18 cellular contexts compared by ENCODE assay signal in the genomic region with DNA sequence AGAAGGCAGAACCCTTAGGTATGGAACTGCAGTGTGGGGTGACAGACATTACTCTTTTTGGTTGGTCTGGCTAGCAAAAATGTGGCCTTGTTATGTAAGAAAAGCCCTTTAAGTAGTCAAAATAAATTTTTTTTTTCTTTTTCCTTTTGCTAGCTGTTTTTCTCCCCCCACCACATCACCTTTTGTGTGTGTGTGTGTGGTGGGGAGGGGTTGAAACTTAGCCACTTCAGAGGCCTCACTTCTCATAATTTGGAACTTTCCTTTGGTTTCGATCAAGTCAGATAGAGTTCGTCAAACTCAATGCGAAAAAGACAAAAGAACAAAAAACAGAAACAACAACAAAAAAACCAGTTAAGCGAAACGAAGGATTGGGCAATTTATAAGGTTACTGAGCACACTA. TPM values are rescaled to one million over a fixed set of nuclear protein-coding genes. Genes with fewer than 3 reads are reported as not detected.
DNase-seq lines count a peak whose midpoint lies in the region; ATAC-seq and TF ChIP-seq lines count a peak whose summit lies in the region.
"Had no signal": no experiment of that assay in that cellular context is flagged by ENCODE, and none has a peak within 500 bp of the region (broad histone marks: within the 10 kb centered on the region; RNA-seq: fewer than 3 reads in every experiment).

No MANE protein-coding gene starts in this region.

- no peak overlapping the region for H2BK120ac ChIP-seq in neuronal stem cell (ENCODE audit: low read depth, low read length)

- H3K79me2 ChIP-seq in Loucy (ENCODE audit: insufficient read depth, low read length): peaks cover 14% of the 10 kb centered on the region

- H3F3A ChIP-seq in Loucy (ENCODE audit: low read depth): peaks cover 3% of the 10 kb centered on the region; the same call in 1 of the 2 replicates

- H3K4me1 ChIP-seq in Loucy (ENCODE audit: insufficient read depth, low read length, poor library complexity, severe bottlenecking): peaks cover 43% of the 10 kb centered on the region
- H3K4me1 ChIP-seq in neuronal stem cell (ENCODE audit: control insufficient read depth in 2 of 2, insufficient read depth in 1 of 2, low read depth in 1 of 2, low read length in 2 of 2): peaks cover 0 to 23% of the 10 kb centered on the region in 2 donors

- no peak overlapping the region for H3K27ac ChIP-seq in neuronal stem cell (replicated peaks; ENCODE audit: low read length)
- H3K27ac ChIP-seq: A549, thoracic aorta had no signal

- H3K9me3 Mint-ChIP-seq in activated CD8-positive, alpha-beta memory T cell treated with anti-CD3 and anti-CD28 coated beads, Interleukin-2, amount 10 ng/mL, durations not matched to agents 7 days and 5 days (ENCODE audit: low read depth): no peaks in the 10 kb centered on the region
- H3K9me3 Mint-ChIP-seq: activated B cell treated with CpG ODN at 0.5 μM for 24 hours had no signal

- H3K27me3 ChIP-seq in Loucy (ENCODE audit: insufficient read depth, low read length, poor library complexity, severe bottlenecking): no peaks in the 10 kb centered on the region
- H3K27me3 ChIP-seq in neuronal stem cell (ENCODE audit: control insufficient read depth in 3 of 3, insufficient read depth in 3 of 3, low read depth in 1 of 3, low read length in 3 of 3): no peaks in the 10 kb centered on the region

- peaks cover 7% of the 10 kb centered on the region for H3K36me3 Mint-ChIP-seq in activated CD8-positive, alpha-beta memory T cell treated with anti-CD3 and anti-CD28 coated beads, Interleukin-2, amount 10 ng/mL, durations not matched to agents 7 days and 5 days

- CTCF ChIA-PET in activated CD8-positive, alpha-beta memory T cell treated with anti-CD3 and anti-CD28 coated beads, Interleukin-2, amount 10 ng/mL, durations not matched to agents 7 days and 5 days (lab: Charles Lee): interaction anchor here (1.7 to 5.3 kb wide), 3 partner anchors 13 to 176 kb away, joined by 4 to 30 read pairs (median 5); no protein-coding TSS in a partner anchor

- H2AK5ac ChIP-seq in neuronal stem cell (ENCODE audit: low read depth, low read length): no peak overlapping the region

- H3K27me3 Mint-ChIP-seq in activated CD8-positive, alpha-beta memory T cell treated with anti-CD3 and anti-CD28 coated beads, Interleukin-2, amount 10 ng/mL, durations not matched to agents 7 days and 5 days: no peaks in the 10 kb centered on the region

- peaks cover 18% of the 10 kb centered on the region for H4K20me1 ChIP-seq in Loucy (ENCODE audit: insufficient read depth, low read length, poor library complexity, severe bottlenecking)

- peaks cover 2% of the 10 kb centered on the region for H3K79me1 ChIP-seq in neuronal stem cell (ENCODE audit: low read depth, low read length)

- H4K91ac ChIP-seq in neuronal stem cell (ENCODE audit: low read depth, low read length, poor library complexity): no peak overlapping the region

- H3K4me3 Mint-ChIP-seq in activated CD8-positive, alpha-beta memory T cell treated with anti-CD3 and anti-CD28 coated beads, Interleukin-2, amount 10 ng/mL, durations not matched to agents 7 days and 5 days: peak overlapping the region; percentile 18

- H2BK12ac ChIP-seq in neuronal stem cell (ENCODE audit: low read length): no peak overlapping the region

- ATAC-seq in activated CD8-positive, alpha-beta memory T cell treated with anti-CD3 and anti-CD28 coated beads, Interleukin-2, amount 10 ng/mL, durations not matched to agents 7 days and 5 days: no peak
- ATAC-seq in HG03378 (IDR thresholded peaks at IDR 0.05; ENCODE audit: unreplicated experiment): no peak
- ATAC-seq in HG02884 (IDR thresholded peaks at IDR 0.05; ENCODE audit: unreplicated experiment): no peak
- no peak for ATAC-seq in GM18861 (IDR thresholded peaks at IDR 0.05; ENCODE audit: unreplicated experiment)
- ATAC-seq: A549, left lobe of liver had no signal

- peaks cover 42% of the 10 kb centered on the region for H3K4me1 Mint-ChIP-seq in activated CD8-positive, alpha-beta memory T cell treated with anti-CD3 and anti-CD28 coated beads, Interleukin-2, amount 10 ng/mL, durations not matched to agents 7 days and 5 days

- no peak overlapping the region for H3K4ac ChIP-seq in neuronal stem cell (ENCODE audit: low read length)

- H2BK5ac ChIP-seq in neuronal stem cell (ENCODE audit: low read length): no peak overlapping the region

- no peak for TF ChIP-seq CTCF in Loucy (conservative IDR thresholded peaks at IDR 0.05; ENCODE audit: low read length)

- H3K14ac ChIP-seq in neuronal stem cell (ENCODE audit: low read length): no peak overlapping the region

- H3K23ac ChIP-seq in neuronal stem cell (ENCODE audit: low read depth, low read length, poor library complexity): no peak overlapping the region

- H4K8ac ChIP-seq in neuronal stem cell (ENCODE audit: low read depth, low read length): no peak overlapping the region

- H2AFZ ChIP-seq in Loucy (ENCODE audit: low read length) (0 out of 2 replicates have a peak overlapping the region, but pooled peaks have one; percentile 36), neuronal stem cell (ENCODE audit: low read length) (peak overlapping the region; percentile 54)

- no peaks in the 10 kb centered on the region for H3K9me2 ChIP-seq in Loucy (replicated peaks; ENCODE audit: low read depth, low read length)

- no peak overlapping the region for H2BK15ac ChIP-seq in neuronal stem cell (ENCODE audit: low read length)

- no peak for DNase-seq in activated CD8-positive, alpha-beta memory T cell treated with anti-CD3 and anti-CD28 coated beads, Interleukin-2, amount 10 ng/mL, durations not matched to agents 7 days and 5 days
- DNase-seq in activated CD8-positive, alpha-beta memory T cell treated with anti-CD3 and anti-CD28 coated beads, Interleukin-2, amount 50 U/mL, for 48 hours: no peak
- peak; percentile 69 for DNase-seq in central memory CD4-positive, alpha-beta T cell
- DNase-seq in neuronal stem cell (ENCODE audit: low spot score): no peak
- DNase-seq: activated B cell treated with CpG ODN at 0.5 μM for 24 hours; activated gamma-delta T cell treated with Interleukin-2 at 50 U/mL for 16 hours; effector CD4-positive, alpha-beta T cell; NCI-H1694; retina had no signal

- H3K9ac ChIP-seq in Loucy (ENCODE audit: low read depth, low read length, poor library complexity, severe bottlenecking) (no peak overlapping the region), neuronal stem cell (ENCODE audit: low read depth, low read length, poor library complexity) (no peak overlapping the region)

- no peak overlapping the region for H3K4me2 ChIP-seq in Loucy (ENCODE audit: low read depth, low read length, poor library complexity, severe bottlenecking)
- H3K4me2 ChIP-seq in neuronal stem cell (ENCODE audit: insufficient read depth, low read length, poor library complexity, severe bottlenecking): no peak overlapping the region
- H3K4me2 ChIP-seq: A549 had no signal

- H3K4me3 ChIP-seq in Loucy (ENCODE audit: low read length, poor library complexity, severe bottlenecking): no peak overlapping the region
- H3K4me3 ChIP-seq in neuronal stem cell (ENCODE audit: low read length in 2 of 2): no peak overlapping the region
- H3K4me3 ChIP-seq: A549, thoracic aorta had no signal

- H3K18ac ChIP-seq in neuronal stem cell (ENCODE audit: low read length): no peak overlapping the region

- H3K36me3 ChIP-seq in Loucy (ENCODE audit: insufficient read depth, low read length): no peaks in the 10 kb centered on the region
- peaks cover 2 to 23% of the 10 kb centered on the region in 2 donors for H3K36me3 ChIP-seq in neuronal stem cell (replicated peaks in 1 of 2; ENCODE audit: control insufficient read depth in 2 of 2, insufficient read depth in 2 of 2, low read length in 2 of 2)
- H3K36me3 ChIP-seq: thoracic aorta had no signal

- H3K27ac Mint-ChIP-seq in activated CD8-positive, alpha-beta memory T cell treated with anti-CD3 and anti-CD28 coated beads, Interleukin-2, amount 10 ng/mL, durations not matched to agents 7 days and 5 days: peak overlapping the region; percentile 78

- no peaks in the 10 kb centered on the region for H3K9me3 ChIP-seq in Loucy (ENCODE audit: insufficient read depth, low read depth, low read length)
- no peaks in the 10 kb centered on the region for H3K9me3 ChIP-seq in neuronal stem cell (replicated peaks in 1 of 2; ENCODE audit: control insufficient read depth in 2 of 2, insufficient read depth in 1 of 2, low read depth in 1 of 2, low read length in 2 of 2)
- H3K9me3 ChIP-seq: A549, thoracic aorta had no signal

- WGBS in neuronal stem cell (ENCODE audit: extremely low coverage in 2 of 2, insufficient read length in 2 of 2, insufficient replicate concordance in 1 of 2), 2 donors: no CpG with 5 or more reads among the region's 5 CpGs

RNA-seq across cellular contexts. Expression of a gene that starts 1.9 kb away (rescaled TPM):
- 100 to 1,000 TPM in 1 of 2 experiments, 10 to 100 TPM in 1; 99.7 to 107 TPM for total RNA-seq in activated CD8-positive, alpha-beta memory T cell treated with anti-CD3 and anti-CD28 coated beads, Interleukin-2, amount 10 ng/mL, durations not matched to agents 7 days and 5 days
- 60.6 TPM for polyA plus RNA-seq in neuronal stem cell (2013, experiment 1 of 2)
- polyA plus RNA-seq in neuronal stem cell (2013, experiment 2 of 2): 61.2 TPM

RNA-seq across cellular contexts. Expression of a gene that starts 28.7 kb away (rescaled TPM):
- total RNA-seq in activated CD8-positive, alpha-beta memory T cell treated with anti-CD3 and anti-CD28 coated beads, Interleukin-2, amount 10 ng/mL, durations not matched to agents 7 days and 5 days: 1 to 10 TPM in 1 of 2 experiments, under 1 TPM in 1; 0.77 to 1.5 TPM
- polyA plus RNA-seq in neuronal stem cell (2013, experiment 1 of 2): 1.1 TPM
- 0.96 TPM for polyA plus RNA-seq in neuronal stem cell (2013, experiment 2 of 2)
- total RNA-seq: activated B cell treated with CpG ODN at 0.5 μM for 24 hours, fibroblast of villous mesenchyme, left lobe of liver, NCI-H460 had no signal
- polyA plus RNA-seq: A549 had no signal
